ENCODE assay signal across 8 cellular contexts in genomic region chr3:165642761-165643432, GRCh38.
A peak's percentile ranks its signal among the peaks of the same experiment; 100 is the strongest.
DNase-seq lines count a peak whose midpoint lies in the region; ATAC-seq, FAIRE-seq and TF ChIP-seq lines count a peak whose summit lies in the region.

No MANE protein-coding gene starts in this region.

- FAIRE-seq in endometrium (lab: Jason Lieb, UNC) = peak; percentile 39

- peak; percentile 91 for DNase-seq in EH (ENCODE audit: low read depth)
- DNase-seq in NCI-H460 (ENCODE audit: extremely low read depth, low read depth) = peak; percentile 43
- peak; percentile 45 for DNase-seq in omental fat pad (ENCODE audit: low spot score)
- DNase-seq in central memory CD4-positive, alpha-beta T cell = no peak
- DNase-seq in midbrain (lab: John Stamatoyannopoulos, UW) = no peak
- no peak for DNase-seq in NCI-H1048 (lab: John Stamatoyannopoulos, UW)

- no peak for TF ChIP-seq CTCF in omental fat pad (IDR thresholded peaks at IDR 0.05)

- peak; percentile 96 for ATAC-seq in omental fat pad (ENCODE audit: low FRiP score)
- ATAC-seq in activated CD4-positive, CD25-positive, alpha-beta regulatory T cell treated with anti-CD3 and anti-CD28 coated beads, Interleukin-2, amount 50 U/mL, for 24 hours = no peak

Comparison
In these comparisons a context has a peak if more than half of its experiments do, and no peak if none do; other contexts are left out.
1. DNase-seq: peak in EH (single experiment), NCI-H460 (single experiment) and omental fat pad (single experiment); none in central memory CD4-positive, alpha-beta T cell (single experiment), midbrain (single experiment) and NCI-H1048 (single experiment).